ENCODE assay signal across 9 cellular contexts in the genomic region with DNA sequence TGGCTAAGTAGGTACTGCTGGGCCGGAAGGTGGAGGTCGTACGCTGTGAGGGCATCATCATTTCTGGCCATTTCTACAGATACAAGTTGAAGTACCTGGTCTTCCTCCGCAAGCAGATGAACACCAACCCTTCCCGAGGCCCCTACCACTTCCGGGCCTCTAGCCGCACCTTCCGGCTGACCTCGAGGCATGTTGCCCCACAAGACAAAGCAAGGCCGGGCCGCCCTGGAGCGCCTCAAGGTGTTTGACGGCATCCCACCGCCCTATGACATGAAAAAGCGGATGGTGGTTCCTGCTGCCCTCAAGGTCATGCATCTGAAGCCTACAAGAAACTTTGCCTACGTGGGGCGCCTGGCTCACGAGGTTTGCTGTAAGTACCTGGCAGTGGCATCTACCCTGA.
"Had no signal": no experiment of that assay in that cellular context is flagged by ENCODE, and none has a peak within 500 bp of the region (broad histone marks: within the 10 kb centered on the region; RNA-seq: fewer than 3 reads in every experiment).

No MANE protein-coding gene starts in this region.

- DNase-seq: GM23248, GOT3, H7, H9, HCEC 1CT, HFFc6 had no signal

- H3K4me2 ChIP-seq: GM23338 had no signal

- H3K36me3 ChIP-seq: HAP-1 had no signal

- H2AFZ ChIP-seq: GM23248, GM23338 had no signal

- FAIRE-seq: H54 had no signal

- H3K27ac ChIP-seq: GM23248 had no signal

- H3K4me1 ChIP-seq: HAP-1 had no signal

- H3K9ac ChIP-seq: GM23248 had no signal

- H3K4me3 ChIP-seq: GM23248, GM23338, HAP-1 had no signal
